8 cellular contexts compared by ENCODE assay signal in the genomic region with DNA sequence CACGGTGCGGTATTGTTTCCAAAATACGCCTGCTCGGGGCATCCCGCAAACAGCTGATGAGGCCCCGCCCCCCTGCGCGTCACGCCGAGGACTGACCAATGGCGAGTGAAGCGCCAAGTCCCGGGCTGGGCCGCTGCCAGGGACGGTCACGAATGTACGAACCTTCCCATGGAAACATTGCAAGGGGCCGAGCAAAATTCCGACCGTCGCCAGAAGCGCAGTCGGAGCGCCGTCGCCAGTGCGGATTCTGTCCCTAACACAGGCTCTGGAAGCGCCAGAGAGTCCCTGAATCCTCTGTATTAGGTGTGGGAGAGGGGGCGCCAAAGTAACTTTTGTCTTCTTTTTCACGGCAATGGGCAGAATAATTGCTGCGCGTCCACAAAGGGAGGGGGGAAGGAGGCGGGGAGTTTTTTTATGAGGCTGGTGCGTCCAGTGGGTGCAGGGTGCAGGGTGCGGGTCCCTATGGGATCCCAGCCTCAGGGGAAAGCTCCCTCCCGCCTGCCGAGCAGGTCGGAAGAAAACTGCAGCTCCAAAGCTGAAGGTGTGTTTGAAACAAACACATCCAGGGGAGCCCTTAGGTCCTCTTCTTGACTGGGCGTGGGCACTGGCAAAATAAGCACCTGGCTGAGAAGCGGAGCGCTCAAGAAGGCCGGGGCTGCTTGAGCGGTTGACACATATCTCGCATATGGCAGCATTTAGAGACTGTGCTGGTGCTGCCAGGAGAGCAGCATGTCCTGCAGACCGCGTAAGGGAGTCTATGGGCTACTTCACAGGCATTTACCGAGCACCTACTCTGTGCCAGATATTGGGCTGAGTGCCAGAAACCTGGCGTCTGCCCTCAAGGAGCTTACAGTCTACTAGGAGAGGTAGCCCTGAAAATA. TPM values are rescaled to one million over a fixed set of nuclear protein-coding genes. Genes with fewer than 3 reads are reported as not detected.
DNase-seq lines count a peak whose midpoint lies in the region; ATAC-seq, FAIRE-seq and TF ChIP-seq lines count a peak whose summit lies in the region.

A gene with protein sequence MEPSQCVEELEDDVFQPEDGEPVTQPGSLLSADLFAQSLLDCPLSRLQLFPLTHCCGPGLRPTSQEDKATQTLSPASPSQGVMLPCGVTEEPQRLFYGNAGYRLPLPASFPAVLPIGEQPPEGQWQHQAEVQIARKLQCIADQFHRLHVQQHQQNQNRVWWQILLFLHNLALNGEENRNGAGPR (minus strand): TSS at position 25 of the 881 bp plus-strand sequence. CDS start 2,793 bp downstream, outside the sequence.

- DNase-seq in NCI-H146 (lab: John Stamatoyannopoulos, UW) (peak; percentile 92), T-cell (peak; percentile 84 to 99 (median 91)), amniotic epithelial cell (ENCODE audit: low read depth) (peak; percentile 96), left ventricle myocardium superior (peak; percentile 100), prostate gland (ENCODE audit: low spot score) (peak; percentile 100), urothelium cell line (ENCODE audit: low spot score) (peak; percentile 95)

- peak within 1 kb of the TSS; percentile 91 to 96 (median 92) for H3K4me3 Mint-ChIP-seq in T-cell

- H3K9me3 ChIP-seq in prostate gland, result no peaks in the 10 kb centered on the region

- peak within 1 kb of the TSS; percentile 72 for H3K4me3 ChIP-seq in GM12875 (ENCODE audit: low read depth, low read length)
- peak within 1 kb of the TSS; percentile 93 to 96 for H3K4me3 ChIP-seq in prostate gland

- no peaks in the 10 kb centered on the region for H3K9me3 Mint-ChIP-seq in T-cell

- POLR2A ChIA-PET in T-cell (lab: Charles Lee), result interaction anchor here in 1 of 2 donors (0.7 kb wide), 1 partner anchor 9 kb away, joined by 3 read pairs; no protein-coding TSS in a partner anchor

- H3K36me3 Mint-ChIP-seq in T-cell, result no peaks in the 10 kb centered on the region

- H3K27ac ChIP-seq in prostate gland, result peak within 1 kb of the TSS; percentile 85 to 93

- no peaks in the 10 kb centered on the region for H3K36me3 ChIP-seq in prostate gland

- peaks cover 9% of the 10 kb centered on the region in 2 donors for H3K27me3 Mint-ChIP-seq in T-cell

- WGBS in prostate gland, result 2% methylated on average over 48 of the region's 48 CpGs

- CTCF ChIA-PET in T-cell (lab: Charles Lee), result interaction anchor here (0.5 to 0.6 kb wide), 2 partner anchors 60 to 70 kb away, joined by 4 to 5 read pairs; no protein-coding TSS in a partner anchor

- peaks cover 39 to 45% (median 45%) of the 10 kb centered on the region in 3 donors for H3K4me1 Mint-ChIP-seq in T-cell

- peak; percentile 95 for TF ChIP-seq POLR2A in prostate gland (IDR thresholded peaks at IDR 0.05)

- peaks cover 35% of the 10 kb centered on the region for H3K4me1 ChIP-seq in prostate gland (replicated peaks)

- FAIRE-seq in urothelium cell line (lab: Jason Lieb, UNC), result peak; percentile 30

- TF ChIP-seq CTCF in GM12875 (IDR thresholded peaks at IDR 0.05; ENCODE audit: borderline replicate concordance, insufficient read depth, low read depth, low read length) (0 out of 2 replicates have a peak, but pooled peaks have one; percentile 16), prostate gland (IDR thresholded peaks at IDR 0.05) (peak in 2 of 4 experiments; percentile 49 to 52)

- H3K27ac Mint-ChIP-seq in T-cell, result peak within 1 kb of the TSS; percentile 83 to 85

- intact Hi-C loops in left ventricle myocardium superior (cut with micrococcal nuclease) (loop anchor here (10.0 kb wide), 1 partner anchor 64 kb away; no protein-coding TSS in a partner anchor), prostate gland (cut with DNase I) (loop anchor here (5.0 kb wide), 2 partner anchors 62 to 163 kb away; no protein-coding TSS in a partner anchor)

- ATAC-seq in HG02852 (IDR thresholded peaks at IDR 0.05; ENCODE audit: unreplicated experiment) (peak; percentile 64), T-cell (replicated peaks in 1 of 4) (peak; percentile 82 to 92 (median 86)), left ventricle myocardium superior (peak; percentile 83)

- H3K27me3 ChIP-seq in prostate gland (replicated peaks; ENCODE audit: insufficient read depth), result no peaks in the 10 kb centered on the region

RNA-seq across cellular contexts. Expression of the gene that starts here (rescaled TPM):
- total RNA-seq in T-cell (10 to 100 TPM in 3 of 5 donors, 1 to 10 TPM in 2; 6.6 to 46.7 (median 42.4) TPM), left ventricle myocardium superior (3.2 TPM), prostate gland (10 to 100 TPM in 1 of 2 donors, 1 to 10 TPM in 1; 8.8 to 19.0 TPM)

Comparison
In these comparisons a context has a peak if more than half of its experiments do, and no peak if none do; other contexts are left out.
1. Peak in every context shown above with its lines: DNase-seq, ATAC-seq, H3K4me3 ChIP-seq and H3K27ac ChIP-seq.